19 cellular contexts compared by ENCODE assay signal in the genomic region with DNA sequence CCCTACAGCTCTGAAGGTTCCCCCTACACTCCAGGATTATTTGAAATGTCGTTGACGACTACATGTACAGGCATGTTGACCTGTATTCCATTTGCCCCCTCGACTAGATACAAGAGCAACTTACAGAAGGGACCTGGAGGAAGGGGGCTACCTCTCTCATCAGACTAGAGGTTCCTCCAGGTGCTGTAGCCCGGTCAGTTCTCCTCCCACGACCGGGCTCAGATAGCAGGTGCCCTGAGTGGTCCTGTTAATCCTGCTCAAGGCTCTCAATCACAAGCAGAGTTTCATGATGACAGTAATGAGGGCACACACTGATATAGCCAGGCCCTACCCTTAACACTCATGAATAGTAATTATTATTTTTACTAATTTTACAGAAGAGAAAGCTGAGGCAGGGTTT. TPM values are rescaled to one million over a fixed set of nuclear protein-coding genes. Genes with fewer than 3 reads are reported as not detected.
DNase-seq lines count a peak whose midpoint lies in the region; ATAC-seq and TF ChIP-seq lines count a peak whose summit lies in the region.
"Had no signal": no experiment of that assay in that cellular context is flagged by ENCODE, and none has a peak within 500 bp of the region (broad histone marks: within the 10 kb centered on the region; RNA-seq: fewer than 3 reads in every experiment).

No MANE protein-coding gene starts in this region.

- no peak for ATAC-seq in natural killer cell treated with Interleukin-12 subunit alpha and Interleukin-12 subunit beta and Interleukin-15 and Interleukin-18, amount 100 ng/mL, for 72 hours
- ATAC-seq in natural killer cell = no peak
- ATAC-seq in WTC11 = no peak
- ATAC-seq: Right ventricle myocardium inferior had no signal

- no peaks in the 10 kb centered on the region for H3K36me3 Mint-ChIP-seq in natural killer cell treated with Interleukin-12 subunit alpha and Interleukin-12 subunit beta and Interleukin-15 and Interleukin-18, amount 100 ng/mL, for 72 hours
- H3K36me3 Mint-ChIP-seq in natural killer cell (no peaks in the 10 kb centered on the region), WTC11 (peaks cover 76% of the 10 kb centered on the region), nephron progenitor cell (ENCODE audit: low read depth) (peaks cover 82% of the 10 kb centered on the region), type B pancreatic cell (peaks cover 23% of the 10 kb centered on the region)
- H3K36me3 Mint-ChIP-seq: IgD-negative memory B cell had no signal

- intact Hi-C loops in natural killer cell (cut with micrococcal nuclease) = no loop called here

- H3K27me3 Mint-ChIP-seq in natural killer cell treated with Interleukin-12 subunit alpha and Interleukin-12 subunit beta and Interleukin-15 and Interleukin-18, amount 100 ng/mL, for 72 hours = no peaks in the 10 kb centered on the region
- H3K27me3 Mint-ChIP-seq in natural killer cell (ENCODE audit: low read depth in 2 of 2) (no peaks in the 10 kb centered on the region), WTC11 (ENCODE audit: low read depth) (no peaks in the 10 kb centered on the region; the same call in 1 of the 2 replicates), nephron progenitor cell (ENCODE audit: low read depth, poor library complexity) (peaks cover 4% of the 10 kb centered on the region), type B pancreatic cell (no peaks in the 10 kb centered on the region)

- H3K4me1 Mint-ChIP-seq in natural killer cell treated with Interleukin-12 subunit alpha and Interleukin-12 subunit beta and Interleukin-15 and Interleukin-18, amount 100 ng/mL, for 72 hours (ENCODE audit: low read depth in 2 of 2) = peaks cover 0 to 2% of the 10 kb centered on the region in 2 donors
- H3K4me1 Mint-ChIP-seq in natural killer cell (peaks cover 0 to 6% of the 10 kb centered on the region in 2 donors), WTC11 (peaks cover 11% of the 10 kb centered on the region), nephron progenitor cell (peaks cover 80% of the 10 kb centered on the region), type B pancreatic cell (ENCODE audit: unreplicated experiment) (peaks cover 24% of the 10 kb centered on the region)

- no peaks in the 10 kb centered on the region for H3K9me3 Mint-ChIP-seq in natural killer cell treated with Interleukin-12 subunit alpha and Interleukin-12 subunit beta and Interleukin-15 and Interleukin-18, amount 100 ng/mL, for 72 hours
- no peaks in the 10 kb centered on the region for H3K9me3 Mint-ChIP-seq in natural killer cell
- H3K9me3 Mint-ChIP-seq in WTC11 = no peaks in the 10 kb centered on the region
- no peaks in the 10 kb centered on the region for H3K9me3 Mint-ChIP-seq in nephron progenitor cell
- no peaks in the 10 kb centered on the region for H3K9me3 Mint-ChIP-seq in type B pancreatic cell

- DNase-seq in natural killer cell treated with Interleukin-12 subunit alpha and Interleukin-12 subunit beta and Interleukin-15 and Interleukin-18, amount 100 ng/mL, for 72 hours (ENCODE audit: low spot score) = peak; percentile 45
- DNase-seq in natural killer cell (no peak), WTC11 (ENCODE audit: low spot score) (no peak), nephron progenitor cell (no peak), type B pancreatic cell (ENCODE audit: extremely low spot score, unreplicated experiment) (no peak), ureter (ENCODE audit: low spot score) (no peak), HT-29 (ENCODE audit: low spot score) (no peak)
- DNase-seq: AML-193; DMS79 treated with DMSO at 0.1 percent for 48 hours; Karpas-422; NCI-H1436; NCI-H1930; NCI-H2171; NCI-H446; NCI-H69; NK-92 treated with Interleukin-12 subunit alpha and Interleukin-12 subunit beta, amount 100 ng/mL, for 24 hours had no signal

- TF ChIP-seq CTCF in natural killer cell (IDR thresholded peaks at IDR 0.05) = no peak
- no peak for TF ChIP-seq CTCF in WTC11 (IDR thresholded peaks at IDR 0.05)
- no peak for TF ChIP-seq CTCF in nephron progenitor cell (IDR thresholded peaks at IDR 0.05)
- TF ChIP-seq CTCF in type B pancreatic cell (conservative IDR thresholded peaks at IDR 0.05) = no peak

- H3K27ac Mint-ChIP-seq in natural killer cell treated with Interleukin-12 subunit alpha and Interleukin-12 subunit beta and Interleukin-15 and Interleukin-18, amount 100 ng/mL, for 72 hours = no peak overlapping the region
- no peak overlapping the region for H3K27ac Mint-ChIP-seq in natural killer cell
- peak overlapping the region; percentile 85; the same call in 1 of the 2 replicates for H3K27ac Mint-ChIP-seq in WTC11
- H3K27ac Mint-ChIP-seq in nephron progenitor cell = peak overlapping the region; percentile 99
- H3K27ac Mint-ChIP-seq in type B pancreatic cell = no peak overlapping the region

- H3K4me3 Mint-ChIP-seq in natural killer cell treated with Interleukin-12 subunit alpha and Interleukin-12 subunit beta and Interleukin-15 and Interleukin-18, amount 100 ng/mL, for 72 hours = no peak overlapping the region
- H3K4me3 Mint-ChIP-seq in natural killer cell (no peak overlapping the region), WTC11 (no peak overlapping the region), nephron progenitor cell (peak overlapping the region; percentile 46), type B pancreatic cell (peak overlapping the region; percentile 25)
- H3K4me3 Mint-ChIP-seq: IgD-negative memory B cell had no signal

- CTCF ChIA-PET in WTC11 (lab: Charles Lee) = interaction anchor here (3.5 to 8.8 kb wide), 3 partner anchors 26 to 111 kb away, joined by 45 to 204 read pairs (median 63); a partner anchor contains a TSS

- POLR2A ChIA-PET in WTC11 (lab: Charles Lee) = no interaction called here

TF ChIP-seq in WTC11, 78 proteins besides CTCF, POLR2A, EP300 and RAD21:
- no peak for TF ChIP-seq TEAD4 (CRISPR knock-in tag; IDR thresholded peaks at IDR 0.05)
- no peak for TF ChIP-seq FOXP1 (CRISPR knock-in tag; IDR thresholded peaks at IDR 0.05; ENCODE audit: borderline replicate concordance)
- TF ChIP-seq ZNF416 (CRISPR knock-in tag; IDR thresholded peaks at IDR 0.05) = no peak
- TF ChIP-seq, protein P1, sequence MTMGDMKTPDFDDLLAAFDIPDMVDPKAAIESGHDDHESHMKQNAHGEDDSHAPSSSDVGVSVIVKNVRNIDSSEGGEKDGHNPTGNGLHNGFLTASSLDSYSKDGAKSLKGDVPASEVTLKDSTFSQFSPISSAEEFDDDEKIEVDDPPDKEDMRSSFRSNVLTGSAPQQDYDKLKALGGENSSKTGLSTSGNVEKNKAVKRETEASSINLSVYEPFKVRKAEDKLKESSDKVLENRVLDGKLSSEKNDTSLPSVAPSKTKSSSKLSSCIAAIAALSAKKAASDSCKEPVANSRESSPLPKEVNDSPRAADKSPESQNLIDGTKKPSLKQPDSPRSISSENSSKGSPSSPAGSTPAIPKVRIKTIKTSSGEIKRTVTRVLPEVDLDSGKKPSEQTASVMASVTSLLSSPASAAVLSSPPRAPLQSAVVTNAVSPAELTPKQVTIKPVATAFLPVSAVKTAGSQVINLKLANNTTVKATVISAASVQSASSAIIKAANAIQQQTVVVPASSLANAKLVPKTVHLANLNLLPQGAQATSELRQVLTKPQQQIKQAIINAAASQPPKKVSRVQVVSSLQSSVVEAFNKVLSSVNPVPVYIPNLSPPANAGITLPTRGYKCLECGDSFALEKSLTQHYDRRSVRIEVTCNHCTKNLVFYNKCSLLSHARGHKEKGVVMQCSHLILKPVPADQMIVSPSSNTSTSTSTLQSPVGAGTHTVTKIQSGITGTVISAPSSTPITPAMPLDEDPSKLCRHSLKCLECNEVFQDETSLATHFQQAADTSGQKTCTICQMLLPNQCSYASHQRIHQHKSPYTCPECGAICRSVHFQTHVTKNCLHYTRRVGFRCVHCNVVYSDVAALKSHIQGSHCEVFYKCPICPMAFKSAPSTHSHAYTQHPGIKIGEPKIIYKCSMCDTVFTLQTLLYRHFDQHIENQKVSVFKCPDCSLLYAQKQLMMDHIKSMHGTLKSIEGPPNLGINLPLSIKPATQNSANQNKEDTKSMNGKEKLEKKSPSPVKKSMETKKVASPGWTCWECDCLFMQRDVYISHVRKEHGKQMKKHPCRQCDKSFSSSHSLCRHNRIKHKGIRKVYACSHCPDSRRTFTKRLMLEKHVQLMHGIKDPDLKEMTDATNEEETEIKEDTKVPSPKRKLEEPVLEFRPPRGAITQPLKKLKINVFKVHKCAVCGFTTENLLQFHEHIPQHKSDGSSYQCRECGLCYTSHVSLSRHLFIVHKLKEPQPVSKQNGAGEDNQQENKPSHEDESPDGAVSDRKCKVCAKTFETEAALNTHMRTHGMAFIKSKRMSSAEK (CRISPR knock-in tag; IDR thresholded peaks at IDR 0.05; ENCODE audit: borderline replicate concordance) = no peak
- TF ChIP-seq, protein P2, sequence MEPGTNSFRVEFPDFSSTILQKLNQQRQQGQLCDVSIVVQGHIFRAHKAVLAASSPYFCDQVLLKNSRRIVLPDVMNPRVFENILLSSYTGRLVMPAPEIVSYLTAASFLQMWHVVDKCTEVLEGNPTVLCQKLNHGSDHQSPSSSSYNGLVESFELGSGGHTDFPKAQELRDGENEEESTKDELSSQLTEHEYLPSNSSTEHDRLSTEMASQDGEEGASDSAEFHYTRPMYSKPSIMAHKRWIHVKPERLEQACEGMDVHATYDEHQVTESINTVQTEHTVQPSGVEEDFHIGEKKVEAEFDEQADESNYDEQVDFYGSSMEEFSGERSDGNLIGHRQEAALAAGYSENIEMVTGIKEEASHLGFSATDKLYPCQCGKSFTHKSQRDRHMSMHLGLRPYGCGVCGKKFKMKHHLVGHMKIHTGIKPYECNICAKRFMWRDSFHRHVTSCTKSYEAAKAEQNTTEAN (CRISPR knock-in tag; IDR thresholded peaks at IDR 0.05) = no peak
TF ChIP-seq in WTC11: peak in this region for 0.

RNA-seq across cellular contexts. Expression of a gene that starts 36.5 kb away (rescaled TPM):
- total RNA-seq in natural killer cell treated with Interleukin-12 subunit alpha and Interleukin-12 subunit beta and Interleukin-15 and Interleukin-18, amount 100 ng/mL, for 72 hours = 10 to 100 TPM in 1 of 2 donors, 1 to 10 TPM in 1; 2.1 to 10.9 TPM
- total RNA-seq in natural killer cell (under 1 TPM in 2 of 3 donors, not detected in 1; 0.16 to 0.50 TPM), WTC11 (2021) (31.7 to 41.8 TPM (median 34.3 TPM) in 3 replicates), type B pancreatic cell (ENCODE audit: low replicate concordance) (7.6 and 10.1 TPM in 2 replicates), ureter (9.8 TPM)
- total RNA-seq in HT-29 (2014; rRNA removed; shearing (Covaris generic)) = 31.8 and 35.3 TPM in 2 replicates
- total RNA-seq: OCI-LY7 had no signal

Comparison
In these comparisons a context has a peak if more than half of its experiments do, and no peak if none do; other contexts are left out.
1. H3K27ac Mint-ChIP-seq: peak in WTC11 (single experiment) and nephron progenitor cell (single experiment); none in natural killer cell treated with Interleukin-12 subunit alpha and Interleukin-12 subunit beta and Interleukin-15 and Interleukin-18, amount 100 ng/mL, for 72 hours (0 of 2), natural killer cell (0 of 2) and type B pancreatic cell (single experiment).
2. H3K4me3 Mint-ChIP-seq: peak in nephron progenitor cell (single experiment) and type B pancreatic cell (single experiment); none in natural killer cell treated with Interleukin-12 subunit alpha and Interleukin-12 subunit beta and Interleukin-15 and Interleukin-18, amount 100 ng/mL, for 72 hours (single experiment), natural killer cell (single experiment) and WTC11 (single experiment).